In the genomic region with DNA sequence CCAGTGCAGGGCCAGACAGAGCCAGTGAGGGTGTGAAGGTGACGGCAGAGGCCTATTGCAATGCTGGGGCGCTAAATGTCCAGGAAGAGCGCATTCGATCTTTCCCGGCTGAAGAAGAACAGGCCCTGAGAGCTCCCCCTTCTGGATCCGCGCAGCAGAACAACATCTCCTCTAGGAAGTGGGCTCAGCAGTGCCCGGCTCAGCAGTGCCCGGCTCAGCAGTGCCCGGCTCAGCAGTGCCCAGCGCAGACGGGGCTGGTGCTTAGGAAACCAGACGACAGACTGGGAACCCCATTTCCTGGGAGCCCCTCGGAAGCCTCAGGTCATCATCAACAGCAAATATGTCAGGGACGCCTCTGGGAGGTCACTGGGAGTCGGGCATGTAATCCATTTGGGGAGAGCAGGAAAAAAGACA, we compare ENCODE assay signal across 1 cellular context.
TF ChIP-seq lines count a peak whose summit lies in the region.

No MANE protein-coding gene starts in this region.

TF ChIP-seq in IMR-90, 13 proteins besides CTCF, POLR2A, EP300 and RAD21:
- TF ChIP-seq SMC3 (IDR thresholded peaks at IDR 0.05; ENCODE audit: low read depth, low read length) (peak; percentile 81), FOS (IDR thresholded peaks at IDR 0.05; ENCODE audit: low read depth, low read length) (no peak)
